ENCODE assay signal across 8 cellular contexts in genomic region chr1:45340816-45341215, GRCh38. TPM values are rescaled to one million over a fixed set of nuclear protein-coding genes. Genes with fewer than 3 reads are reported as not detected.
DNase-seq lines count a peak whose midpoint lies in the region; ATAC-seq lines count a peak whose summit lies in the region.

No MANE protein-coding gene starts in this region.

- DNase-seq in CD4-positive, CD25-positive, alpha-beta regulatory T cell: peak in 1 of 3 donors; percentile 49
- DNase-seq in HT1080 (ENCODE audit: low read depth) (peak; percentile 13), GM03348 (ENCODE audit: low spot score) (no peak), posterior vena cava (ENCODE audit: low spot score) (no peak)
- peak; percentile 52 for DNase-seq in activated CD8-positive, alpha-beta T cell treated with anti-CD3 and anti-CD28 coated beads, Interleukin-2, amount 10 ng/mL, durations not matched to agents 7 days and 5 days

- no peaks in the 10 kb centered on the region for H3K9me3 ChIP-seq in CD4-positive, CD25-positive, alpha-beta regulatory T cell (ENCODE audit: control insufficient read depth in 2 of 2, low read length in 2 of 2)
- H3K9me3 ChIP-seq in iPS-15b (ENCODE audit: control insufficient read depth, insufficient read depth, low read length): no peaks in the 10 kb centered on the region

- CTCF ChIA-PET in activated CD8-positive, alpha-beta T cell treated with anti-CD3 and anti-CD28 coated beads, Interleukin-2, amount 10 ng/mL, durations not matched to agents 7 days and 5 days (lab: Charles Lee): interaction anchor here (0.7 to 4.0 kb wide), 17 partner anchors 8 to 905 kb away, joined by 3 to 60 read pairs (median 4); partner anchors contain the start of genes HECTD3, HPDL, TESK2 and UROD

- peak overlapping the region; percentile 91 for H3K4me3 ChIP-seq in CD4-positive, CD25-positive, alpha-beta regulatory T cell (ENCODE audit: low read depth, low read length)
- H3K4me3 ChIP-seq in iPS-15b (ENCODE audit: low read depth, low read length): peak overlapping the region; percentile 97

- peaks cover 0 to 1% (median 0%) of the 10 kb centered on the region in 7 donors for H3K9me3 Mint-ChIP-seq in CD4-positive, CD25-positive, alpha-beta regulatory T cell
- H3K9me3 Mint-ChIP-seq in activated CD8-positive, alpha-beta T cell treated with anti-CD3 and anti-CD28 coated beads, Interleukin-2, amount 10 ng/mL, durations not matched to agents 7 days and 5 days (ENCODE audit: insufficient read depth): peaks cover 6% of the 10 kb centered on the region
- no peaks in the 10 kb centered on the region for H3K9me3 Mint-ChIP-seq in stimulated activated memory B cell treated with anti-CD40 and anti-IgM and Interleukin-4, amounts not matched to agents 10 μg/mL and 1 μg/mL and 100 μg/mL, for 72 hours

- no peaks in the 10 kb centered on the region for H3K27me3 Mint-ChIP-seq in CD4-positive, CD25-positive, alpha-beta regulatory T cell
- no peaks in the 10 kb centered on the region for H3K27me3 Mint-ChIP-seq in activated CD8-positive, alpha-beta T cell treated with anti-CD3 and anti-CD28 coated beads, Interleukin-2, amount 10 ng/mL, durations not matched to agents 7 days and 5 days (ENCODE audit: low read depth)
- no peaks in the 10 kb centered on the region for H3K27me3 Mint-ChIP-seq in stimulated activated memory B cell treated with anti-CD40 and anti-IgM and Interleukin-4, amounts not matched to agents 10 μg/mL and 1 μg/mL and 100 μg/mL, for 72 hours

- peaks cover 17 to 66% (median 40%) of the 10 kb centered on the region in 4 donors for H3K4me1 Mint-ChIP-seq in CD4-positive, CD25-positive, alpha-beta regulatory T cell
- peaks cover 47% of the 10 kb centered on the region for H3K4me1 Mint-ChIP-seq in activated CD8-positive, alpha-beta T cell treated with anti-CD3 and anti-CD28 coated beads, Interleukin-2, amount 10 ng/mL, durations not matched to agents 7 days and 5 days (ENCODE audit: low read depth)
- peaks cover 45% of the 10 kb centered on the region for H3K4me1 Mint-ChIP-seq in stimulated activated memory B cell treated with anti-CD40 and anti-IgM and Interleukin-4, amounts not matched to agents 10 μg/mL and 1 μg/mL and 100 μg/mL, for 72 hours

- H3K36me3 ChIP-seq in CD4-positive, CD25-positive, alpha-beta regulatory T cell (ENCODE audit: control insufficient read depth, insufficient read depth, low read length): peaks cover 42% of the 10 kb centered on the region
- H3K36me3 ChIP-seq in iPS-15b (ENCODE audit: control insufficient read depth, insufficient read depth, low read length): peaks cover 32% of the 10 kb centered on the region

- ATAC-seq in CD4-positive, CD25-positive, alpha-beta regulatory T cell (ENCODE audit: low read depth in 2 of 2): no peak
- ATAC-seq in activated CD8-positive, alpha-beta T cell treated with anti-CD3 and anti-CD28 coated beads, Interleukin-2, amount 10 ng/mL, durations not matched to agents 7 days and 5 days: no peak
- no peak for ATAC-seq in stimulated activated memory B cell treated with anti-CD40 and anti-IgM and Interleukin-4, amounts not matched to agents 10 μg/mL and 1 μg/mL and 100 μg/mL, for 72 hours
- no peak for ATAC-seq in GM19395 (IDR thresholded peaks at IDR 0.05; ENCODE audit: unreplicated experiment)

- peak overlapping the region; percentile 98 to 100 (median 100) for H3K4me3 Mint-ChIP-seq in CD4-positive, CD25-positive, alpha-beta regulatory T cell
- H3K4me3 Mint-ChIP-seq in activated CD8-positive, alpha-beta T cell treated with anti-CD3 and anti-CD28 coated beads, Interleukin-2, amount 10 ng/mL, durations not matched to agents 7 days and 5 days: peak overlapping the region; percentile 100
- peak overlapping the region; percentile 95 for H3K4me3 Mint-ChIP-seq in stimulated activated memory B cell treated with anti-CD40 and anti-IgM and Interleukin-4, amounts not matched to agents 10 μg/mL and 1 μg/mL and 100 μg/mL, for 72 hours

- H3K27ac ChIP-seq in CD4-positive, CD25-positive, alpha-beta regulatory T cell (ENCODE audit: insufficient read depth, low read length, poor library complexity, severe bottlenecking): peak overlapping the region; percentile 99

- H3K9ac ChIP-seq in iPS-15b (ENCODE audit: low read depth, low read length): peak overlapping the region; percentile 100

- intact Hi-C loops in posterior vena cava (cut with DNase I): loop anchor here in 1 of 2 donors (5.0 kb wide), 1 partner anchor 1079 kb away; no protein-coding TSS in a partner anchor

- H3K27ac Mint-ChIP-seq in CD4-positive, CD25-positive, alpha-beta regulatory T cell: peak overlapping the region; percentile 98 to 100 (median 99)
- peak overlapping the region; percentile 100 for H3K27ac Mint-ChIP-seq in activated CD8-positive, alpha-beta T cell treated with anti-CD3 and anti-CD28 coated beads, Interleukin-2, amount 10 ng/mL, durations not matched to agents 7 days and 5 days
- H3K27ac Mint-ChIP-seq in stimulated activated memory B cell treated with anti-CD40 and anti-IgM and Interleukin-4, amounts not matched to agents 10 μg/mL and 1 μg/mL and 100 μg/mL, for 72 hours: peak overlapping the region; percentile 97

- peaks cover 23% of the 10 kb centered on the region for H3K36me3 Mint-ChIP-seq in CD4-positive, CD25-positive, alpha-beta regulatory T cell
- H3K36me3 Mint-ChIP-seq in activated CD8-positive, alpha-beta T cell treated with anti-CD3 and anti-CD28 coated beads, Interleukin-2, amount 10 ng/mL, durations not matched to agents 7 days and 5 days (ENCODE audit: low read depth): peaks cover 54% of the 10 kb centered on the region
- H3K36me3 Mint-ChIP-seq in stimulated activated memory B cell treated with anti-CD40 and anti-IgM and Interleukin-4, amounts not matched to agents 10 μg/mL and 1 μg/mL and 100 μg/mL, for 72 hours: peaks cover 34% of the 10 kb centered on the region

- POLR2A ChIA-PET in activated CD8-positive, alpha-beta T cell treated with anti-CD3 and anti-CD28 coated beads, Interleukin-2, amount 10 ng/mL, durations not matched to agents 7 days and 5 days (lab: Charles Lee): interaction anchor here (0.6 to 7.8 kb wide), 15 partner anchors 9 to 619 kb away, joined by 3 to 77 read pairs (median 19); partner anchors contain the start of genes CCDC163, HECTD3, HPDL and MMACHC

- no peaks in the 10 kb centered on the region for H3K27me3 ChIP-seq in CD4-positive, CD25-positive, alpha-beta regulatory T cell (ENCODE audit: control insufficient read depth, insufficient read depth, low read length)
- no peaks in the 10 kb centered on the region for H3K27me3 ChIP-seq in iPS-15b (ENCODE audit: control insufficient read depth, insufficient read depth, low read length)

- H3K4me1 ChIP-seq in CD4-positive, CD25-positive, alpha-beta regulatory T cell (ENCODE audit: control insufficient read depth, insufficient read depth, low read length, poor library complexity, severe bottlenecking): peaks cover 29% of the 10 kb centered on the region
- no peaks in the 10 kb centered on the region for H3K4me1 ChIP-seq in iPS-15b (ENCODE audit: control insufficient read depth, insufficient read depth, low read length)

RNA-seq across cellular contexts. Expression of gene MUTYH, which starts 0.6 kb away (rescaled TPM):
- 75.2 TPM for total RNA-seq in CD4-positive, CD25-positive, alpha-beta regulatory T cell
- 10 to 100 TPM; 11.3 to 25.4 (median 19.7) TPM for polyA plus RNA-seq in CD4-positive, CD25-positive, alpha-beta regulatory T cell
- total RNA-seq in HT1080 (2014; rRNA removed; shearing (Covaris generic)): 30.8 and 33.4 TPM in 2 replicates
- polyA plus RNA-seq in HT1080 (2015; cell fraction: cytosol; rRNA removed): 17.1 and 19.3 TPM in 2 replicates
- polyA plus RNA-seq in HT1080 (2015; cell fraction: nucleus; rRNA removed): 84.1 and 94.9 TPM in 2 replicates
- 10 to 100 TPM; 59.8 to 61.8 TPM for total RNA-seq in activated CD8-positive, alpha-beta T cell treated with anti-CD3 and anti-CD28 coated beads, Interleukin-2, amount 10 ng/mL, durations not matched to agents 7 days and 5 days
- total RNA-seq in posterior vena cava: 10 to 100 TPM; 15.1 to 15.7 TPM

RNA-seq across cellular contexts. Expression of gene TOE1, which starts 0.8 kb away (rescaled TPM):
- total RNA-seq in CD4-positive, CD25-positive, alpha-beta regulatory T cell: 48.7 TPM
- 10 to 100 TPM; 12.1 to 16.5 (median 14.7) TPM for polyA plus RNA-seq in CD4-positive, CD25-positive, alpha-beta regulatory T cell
- 29.1 and 37.6 TPM in 2 replicates for total RNA-seq in HT1080 (2014; rRNA removed; shearing (Covaris generic))
- 15.3 and 18.2 TPM in 2 replicates for polyA plus RNA-seq in HT1080 (2015; cell fraction: cytosol; rRNA removed)
- 23.1 and 23.2 TPM in 2 replicates for polyA plus RNA-seq in HT1080 (2015; cell fraction: nucleus; rRNA removed)
- total RNA-seq in activated CD8-positive, alpha-beta T cell treated with anti-CD3 and anti-CD28 coated beads, Interleukin-2, amount 10 ng/mL, durations not matched to agents 7 days and 5 days: 10 to 100 TPM; 25.4 to 25.9 TPM
- 1 to 10 TPM; 5.8 to 7.0 TPM for total RNA-seq in posterior vena cava

RNA-seq across cellular contexts. Expression of gene HPDL, which starts 14.1 kb away (rescaled TPM):
- not detected for total RNA-seq in CD4-positive, CD25-positive, alpha-beta regulatory T cell
- 1 to 10 TPM in 2 of 4 donors, under 1 TPM in 1, not detected in 1; 0.39 to 1.2 (median 1.0) TPM for polyA plus RNA-seq in CD4-positive, CD25-positive, alpha-beta regulatory T cell
- total RNA-seq in HT1080 (2014; rRNA removed; shearing (Covaris generic)): not detected in 2 replicates
- not detected in 2 replicates for polyA plus RNA-seq in HT1080 (2015; cell fraction: cytosol; rRNA removed)
- polyA plus RNA-seq in HT1080 (2015; cell fraction: nucleus; rRNA removed): not detected in 2 replicates
- 10 to 100 TPM; 16.8 TPM for total RNA-seq in activated CD8-positive, alpha-beta T cell treated with anti-CD3 and anti-CD28 coated beads, Interleukin-2, amount 10 ng/mL, durations not matched to agents 7 days and 5 days
- under 1 TPM; 0.38 to 0.83 TPM for total RNA-seq in posterior vena cava

Comparison
In these comparisons a context has a peak if more than half of its experiments do, and no peak if none do; other contexts are left out.
1. DNase-seq: peak in HT1080 (single experiment) and activated CD8-positive, alpha-beta T cell treated with anti-CD3 and anti-CD28 coated beads, Interleukin-2, amount 10 ng/mL, durations not matched to agents 7 days and 5 days (single experiment); none in GM03348 (single experiment) and posterior vena cava (single experiment).
2. RNA of gene HPDL, which starts 14.1 kb away (total RNA-seq): 16.8 TPM in activated CD8-positive, alpha-beta T cell treated with anti-CD3 and anti-CD28 coated beads, Interleukin-2, amount 10 ng/mL, durations not matched to agents 7 days and 5 days; 0.38 to 0.83 TPM in posterior vena cava, not detected in CD4-positive, CD25-positive, alpha-beta regulatory T cell (single experiment) and not detected in HT1080; every median in the first group is over 4 times any median in the second.
3. Peak in every context shown above with its lines, with median percentiles within 50 percentile points of each other: H3K27ac Mint-ChIP-seq and H3K4me3 Mint-ChIP-seq.